In the genomic region with DNA sequence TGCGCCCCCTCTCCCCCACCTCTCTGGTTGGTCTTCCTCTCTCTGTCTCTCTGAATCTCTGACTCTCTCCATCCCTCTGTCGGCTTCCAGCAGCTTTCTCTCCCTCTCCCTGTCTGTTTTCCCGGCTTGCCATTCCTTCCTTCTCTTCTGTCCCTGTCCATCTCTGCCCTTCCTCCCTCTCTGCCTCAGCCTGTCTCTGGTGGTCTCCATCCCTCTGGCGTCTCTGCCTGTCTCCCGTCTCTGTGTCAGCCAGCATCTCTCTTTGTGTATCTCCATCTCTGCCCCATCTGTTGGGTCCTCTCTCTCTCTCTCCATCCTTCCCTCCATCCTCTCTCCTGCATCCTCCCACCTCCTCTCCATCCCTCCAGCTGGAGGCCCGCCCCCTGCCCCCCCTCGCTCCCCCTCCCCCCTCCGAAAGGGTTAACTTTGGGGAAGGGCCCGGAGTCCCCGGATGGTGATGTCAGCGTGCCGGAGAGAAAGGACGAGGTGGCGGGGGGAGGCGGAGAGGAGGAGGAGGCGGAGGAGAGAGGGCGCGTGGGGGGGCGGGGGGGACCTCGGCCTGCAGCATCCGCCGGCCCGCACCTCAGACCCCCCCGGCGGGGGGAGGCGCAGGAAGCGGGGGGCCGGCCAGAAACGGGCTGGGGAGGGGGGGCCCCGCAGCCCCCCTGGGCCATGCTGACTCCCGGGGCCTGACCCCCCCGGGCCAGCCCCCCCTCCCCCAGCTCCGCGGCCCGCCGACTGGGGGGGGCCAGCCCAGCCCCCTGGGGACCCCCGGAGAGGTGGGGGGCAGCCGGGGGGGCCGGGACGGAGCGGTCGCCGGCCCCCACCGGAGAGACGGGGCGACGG, we compare ENCODE assay signal across 8 cellular contexts. TPM values are rescaled to one million over a fixed set of nuclear protein-coding genes. Genes with fewer than 3 reads are reported as not detected.
A peak's percentile ranks its signal among the peaks of the same experiment; 100 is the strongest.
DNase-seq lines count a peak whose midpoint lies in the region; ATAC-seq and TF ChIP-seq lines count a peak whose summit lies in the region.

Gene BRSK1, plus strand, starts transcription at position 450 of the 846 bp plus-strand sequence. CDS start 446 bp downstream, outside the sequence.

- H3K56ac ChIP-seq in H9 (ENCODE audit: insufficient read length, low read depth, low read length) = no peak within 1 kb of the TSS

- H3K27me3 Mint-ChIP-seq in H9 (ENCODE audit: low read depth) = no peaks in the 10 kb centered on the region; the same call in 1 of the 2 replicates
- H3K27me3 Mint-ChIP-seq in activated naive CD4-positive, alpha-beta T cell treated with anti-CD3 and anti-CD28 coated beads, Interleukin-2, amount 10 ng/mL, durations not matched to agents 7 days and 5 days = peaks cover 21% of the 10 kb centered on the region

- no CpG with 5 or more reads among the region's 47 CpGs for WGBS in H9 (ENCODE audit: extremely low coverage, insufficient read length, low lambda C conversion rate)
- WGBS in heart right ventricle, 2 donors = 7% methylated on average over 16 to 29 of the region's 47 CpGs
- 6 to 7% methylated on average over 47 of the region's 47 CpGs for WGBS in sigmoid colon, 2 donors

- H2AK5ac ChIP-seq in H9 (ENCODE audit: insufficient read length, low read length) = no peak within 1 kb of the TSS

- no peak within 1 kb of the TSS for H3K14ac ChIP-seq in H9 (ENCODE audit: insufficient read depth, low read length)

- DNase-seq in H9 (peak; percentile 89), NCI-H748 treated with DMSO at 0.1 percent for 48 hours (lab: John Stamatoyannopoulos, UW) (peak; percentile 71), heart right ventricle (peak; percentile 58 to 72), sigmoid colon (peak; percentile 91), SW 1271 (lab: John Stamatoyannopoulos, UW) (no peak)
- peak; percentile 65 for DNase-seq in activated naive CD4-positive, alpha-beta T cell treated with anti-CD3 and anti-CD28 coated beads, Interleukin-2, amount 10 ng/mL, durations not matched to agents 7 days and 5 days

- no peaks in the 10 kb centered on the region for H4K20me1 ChIP-seq in H9 (ENCODE audit: control insufficient read depth, insufficient read depth, insufficient read length)

- H3K4me1 ChIP-seq in H9 (ENCODE audit: insufficient read depth, low read length) (no peaks in the 10 kb centered on the region; the same call in 1 of the 2 replicates), heart right ventricle (peaks cover 6 to 28% (median 14%) of the 10 kb centered on the region in 9 donors), sigmoid colon (peaks cover 0 to 42% (median 36%) of the 10 kb centered on the region in 4 donors)

- H3K18ac ChIP-seq in H9 (ENCODE audit: insufficient read length, low read depth, low read length) = no peak within 1 kb of the TSS

- H4K8ac ChIP-seq in H9 (replicated peaks; ENCODE audit: insufficient read length, low read depth, low read length) = no peak within 1 kb of the TSS

- H4K5ac ChIP-seq in H9 (ENCODE audit: insufficient read length, low read depth, low read length) = no peak within 1 kb of the TSS

- H3K9me3 ChIP-seq in H9 (ENCODE audit: control insufficient read depth, low read depth, low read length) = no peaks in the 10 kb centered on the region
- H3K9me3 ChIP-seq in heart right ventricle = no peaks in the 10 kb centered on the region
- H3K9me3 ChIP-seq in sigmoid colon = no peaks in the 10 kb centered on the region

- no peak within 1 kb of the TSS for H2AFZ ChIP-seq in H9 (ENCODE audit: low read length)

- H3K4me1 Mint-ChIP-seq in H9 = peaks cover 20 to 31% of the 10 kb centered on the region in 2 experiments
- peaks cover 33% of the 10 kb centered on the region for H3K4me1 Mint-ChIP-seq in activated naive CD4-positive, alpha-beta T cell treated with anti-CD3 and anti-CD28 coated beads, Interleukin-2, amount 10 ng/mL, durations not matched to agents 7 days and 5 days

- H3K4ac ChIP-seq in H9 (ENCODE audit: low read depth, low read length) = no peak within 1 kb of the TSS; the same call in 1 of the 2 replicates

- H3K36me3 Mint-ChIP-seq in H9 (ENCODE audit: insufficient read depth in 1 of 3, low read depth in 3 of 3) = peaks cover 0 to 14% (median 8%) of the 10 kb centered on the region in 3 experiments; a peak in 5 of 7 replicates
- H3K36me3 Mint-ChIP-seq in activated naive CD4-positive, alpha-beta T cell treated with anti-CD3 and anti-CD28 coated beads, Interleukin-2, amount 10 ng/mL, durations not matched to agents 7 days and 5 days = peaks cover 3% of the 10 kb centered on the region

- no peak within 1 kb of the TSS for H3K9ac ChIP-seq in H9 (ENCODE audit: extremely low read depth, insufficient read length, low read length)

- no peak for TF ChIP-seq POLR2A in sigmoid colon (IDR thresholded peaks at IDR 0.05)

- no peak within 1 kb of the TSS for H2BK12ac ChIP-seq in H9 (ENCODE audit: insufficient read length, low read depth, low read length)

- no peak within 1 kb of the TSS for H2BK15ac ChIP-seq in H9 (ENCODE audit: low read depth, low read length)

- H3K79me2 ChIP-seq in H9 (ENCODE audit: insufficient read depth, low read length) = no peaks in the 10 kb centered on the region

- H3K23ac ChIP-seq in H9 (ENCODE audit: insufficient read length, low read depth, low read length) = no peak within 1 kb of the TSS

- H3K23me2 ChIP-seq in H9 (ENCODE audit: insufficient read length, low read depth, low read length, poor library complexity, severe bottlenecking) = peaks cover 11% of the 10 kb centered on the region

- H3K4me3 ChIP-seq in heart right ventricle (peak within 1 kb of the TSS in 9 of 10 donors; percentile 45 to 63 (median 53)), sigmoid colon (peak within 1 kb of the TSS; percentile 47 to 95 (median 80))

- H3K79me1 ChIP-seq in H9 (ENCODE audit: insufficient read depth, low read depth, low read length, poor library complexity, severe bottlenecking) = no peaks in the 10 kb centered on the region

- H3K27me3 ChIP-seq in H9 (ENCODE audit: insufficient read depth, low read length) (no peaks in the 10 kb centered on the region), heart right ventricle (peaks cover 0 to 12% (median 0%) of the 10 kb centered on the region in 7 donors), sigmoid colon (no peaks in the 10 kb centered on the region)

- peak within 1 kb of the TSS; percentile 72 to 84 for H3K4me3 Mint-ChIP-seq in H9
- no peak within 1 kb of the TSS for H3K4me3 Mint-ChIP-seq in activated naive CD4-positive, alpha-beta T cell treated with anti-CD3 and anti-CD28 coated beads, Interleukin-2, amount 10 ng/mL, durations not matched to agents 7 days and 5 days

- peaks cover 0 to 12% (median 0%) of the 10 kb centered on the region in 9 donors for H3K36me3 ChIP-seq in heart right ventricle
- peaks cover 0 to 11% (median 0%) of the 10 kb centered on the region in 4 donors for H3K36me3 ChIP-seq in sigmoid colon

- CTCF ChIA-PET in activated naive CD4-positive, alpha-beta T cell treated with anti-CD3 and anti-CD28 coated beads, Interleukin-2, amount 10 ng/mL, durations not matched to agents 7 days and 5 days (lab: Charles Lee) = interaction anchor here (0.8 kb wide), 1 partner anchor 18 kb away, joined by 3 read pairs; no protein-coding TSS in a partner anchor

- H3K9me3 Mint-ChIP-seq in H9 = no peaks in the 10 kb centered on the region; a peak in 1 of 5 replicates
- no peaks in the 10 kb centered on the region for H3K9me3 Mint-ChIP-seq in activated naive CD4-positive, alpha-beta T cell treated with anti-CD3 and anti-CD28 coated beads, Interleukin-2, amount 10 ng/mL, durations not matched to agents 7 days and 5 days

- H3K4me2 ChIP-seq in H9 (ENCODE audit: insufficient read depth, insufficient read length, low read length) = peak within 1 kb of the TSS; percentile 71

- peak within 1 kb of the TSS in 2 of 3 experiments; percentile 40 to 80; a peak in 2 of 7 replicates for H3K27ac Mint-ChIP-seq in H9
- H3K27ac Mint-ChIP-seq in activated naive CD4-positive, alpha-beta T cell treated with anti-CD3 and anti-CD28 coated beads, Interleukin-2, amount 10 ng/mL, durations not matched to agents 7 days and 5 days = no peak within 1 kb of the TSS

- peak in 1 of 8 donors; percentile 7 for ATAC-seq in heart right ventricle
- no peak for ATAC-seq in HG02840 (IDR thresholded peaks at IDR 0.05; ENCODE audit: low FRiP score, unreplicated experiment)
- no peak for ATAC-seq in GM18517 (IDR thresholded peaks at IDR 0.05; ENCODE audit: unreplicated experiment)

- H2BK120ac ChIP-seq in H9 (ENCODE audit: low read depth, low read length, poor library complexity, severe bottlenecking) = no peak within 1 kb of the TSS

- H3T11ph ChIP-seq in H9 (ENCODE audit: low read length) = no peak within 1 kb of the TSS

- TF ChIP-seq CTCF in H9 (conservative IDR thresholded peaks at IDR 0.05) = no peak
- no peak for TF ChIP-seq CTCF in heart right ventricle (IDR thresholded peaks at IDR 0.05)
- no peak for TF ChIP-seq CTCF in sigmoid colon (IDR thresholded peaks at IDR 0.05)

- H3K27ac ChIP-seq in H9 (ENCODE audit: insufficient read length, low read depth, low read length) = no peak within 1 kb of the TSS
- peak within 1 kb of the TSS; percentile 54 to 89 (median 78) for H3K27ac ChIP-seq in heart right ventricle
- H3K27ac ChIP-seq in sigmoid colon = peak within 1 kb of the TSS; percentile 87 to 93 (median 90)

- no peak within 1 kb of the TSS for H2BK5ac ChIP-seq in H9 (ENCODE audit: insufficient read length, low read length)

- no peak within 1 kb of the TSS for H2BK20ac ChIP-seq in H9 (ENCODE audit: low read depth, low read length, poor library complexity, severe bottlenecking)

- H4K91ac ChIP-seq in H9 (ENCODE audit: insufficient read length, low read depth, low read length) = no peak within 1 kb of the TSS

- no peak for TF ChIP-seq EP300 in sigmoid colon (IDR thresholded peaks at IDR 0.05)

- intact Hi-C loops in heart right ventricle (cut with DNase I) = loop anchor here in 1 of 10 donors (5.0 kb wide), 1 partner anchor 104 kb away; the partner anchor contains the start of gene RPL28
- intact Hi-C loops in sigmoid colon (cut with DNase I) = loop anchor here (5.0 to 10.0 kb wide), 2 partner anchors 104 to 211 kb away; partner anchors contain the start of gene RPL28

RNA-seq across cellular contexts. Expression of gene BRSK1, which starts in this region (rescaled TPM):
- total RNA-seq in H9 (2021) = 43.5 and 47.0 TPM in 2 replicates
- 10 to 100 TPM in 2 of 10 donors, 1 to 10 TPM in 8; 2.3 to 12.6 (median 4.1) TPM for total RNA-seq in heart right ventricle
- polyA plus RNA-seq in heart right ventricle = 1 to 10 TPM; 1.8 to 2.0 TPM
- 10 to 100 TPM in 2 of 4 donors, 1 to 10 TPM in 2; 3.9 to 20.6 (median 10.8) TPM for total RNA-seq in sigmoid colon
- polyA plus RNA-seq in sigmoid colon = 1 to 10 TPM in 2 of 3 donors, not detected in 1; 2.9 to 4.2 TPM

Comparison
In these comparisons a context has a peak if more than half of its experiments do, and no peak if none do; other contexts are left out.
1. DNase-seq: peak in H9 (single experiment), NCI-H748 treated with DMSO at 0.1 percent for 48 hours (single experiment), activated naive CD4-positive, alpha-beta T cell treated with anti-CD3 and anti-CD28 coated beads, Interleukin-2, amount 10 ng/mL, durations not matched to agents 7 days and 5 days (single experiment), heart right ventricle (2 of 2) and sigmoid colon (single experiment); none in SW 1271 (0 of 2).